Comparison of ENCODE assay signal across 1 cellular context in the genomic region with DNA sequence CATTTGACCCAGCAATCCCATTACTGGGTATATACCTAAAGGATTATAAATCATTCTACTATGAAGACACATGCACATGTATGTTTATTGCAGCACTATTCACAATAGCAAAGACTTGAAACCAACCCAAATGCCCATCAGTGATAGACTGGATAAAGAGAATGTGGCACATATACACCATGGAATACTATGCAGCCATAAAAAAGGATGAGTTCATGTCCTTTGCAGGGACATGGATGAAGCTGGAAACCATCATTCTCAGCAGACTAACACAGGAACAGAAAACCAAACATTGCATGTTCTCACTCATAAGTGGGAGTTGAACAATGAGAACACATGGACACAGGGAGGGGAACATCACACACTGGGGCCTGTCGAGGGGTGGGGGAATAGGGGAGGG. TPM values are rescaled to one million over a fixed set of nuclear protein-coding genes. Genes with fewer than 3 reads are reported as not detected.
"Had no signal": no experiment of that assay in that cellular context is flagged by ENCODE, and none has a peak within 500 bp of the region (broad histone marks: within the 10 kb centered on the region; RNA-seq: fewer than 3 reads in every experiment).

No MANE protein-coding gene starts in this region.

RNA-seq across cellular contexts. Expression of gene TACSTD2, which starts 13.3 kb away (rescaled TPM):
- total RNA-seq: temporal lobe had no signal
